ENCODE assay signal across 1 cellular context in the genomic region with DNA sequence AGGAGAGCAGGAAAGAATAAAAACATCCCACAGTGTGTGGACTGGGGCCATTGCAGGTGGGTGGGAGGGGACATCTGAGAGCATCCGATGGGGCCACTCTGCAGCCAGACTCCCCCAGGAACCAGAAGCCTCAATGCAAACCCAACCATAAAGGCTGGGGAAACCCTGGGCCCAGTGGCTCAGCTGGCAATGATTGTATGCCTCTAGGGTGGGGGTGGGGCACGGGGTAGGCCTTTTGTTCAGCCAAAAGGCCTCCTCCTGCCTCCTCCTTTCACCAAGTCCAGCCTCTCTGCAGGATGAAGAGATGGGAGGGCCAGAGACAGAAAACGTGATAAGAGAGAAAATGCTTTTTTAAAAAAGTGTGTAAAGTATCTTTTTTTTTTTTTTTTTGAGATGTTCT.
TF ChIP-seq lines count a peak whose summit lies in the region.

No MANE protein-coding gene starts in this region.

TF ChIP-seq in HepG2, 621 proteins besides CTCF, POLR2A, EP300 and RAD21:
- TF ChIP-seq, protein P1, sequence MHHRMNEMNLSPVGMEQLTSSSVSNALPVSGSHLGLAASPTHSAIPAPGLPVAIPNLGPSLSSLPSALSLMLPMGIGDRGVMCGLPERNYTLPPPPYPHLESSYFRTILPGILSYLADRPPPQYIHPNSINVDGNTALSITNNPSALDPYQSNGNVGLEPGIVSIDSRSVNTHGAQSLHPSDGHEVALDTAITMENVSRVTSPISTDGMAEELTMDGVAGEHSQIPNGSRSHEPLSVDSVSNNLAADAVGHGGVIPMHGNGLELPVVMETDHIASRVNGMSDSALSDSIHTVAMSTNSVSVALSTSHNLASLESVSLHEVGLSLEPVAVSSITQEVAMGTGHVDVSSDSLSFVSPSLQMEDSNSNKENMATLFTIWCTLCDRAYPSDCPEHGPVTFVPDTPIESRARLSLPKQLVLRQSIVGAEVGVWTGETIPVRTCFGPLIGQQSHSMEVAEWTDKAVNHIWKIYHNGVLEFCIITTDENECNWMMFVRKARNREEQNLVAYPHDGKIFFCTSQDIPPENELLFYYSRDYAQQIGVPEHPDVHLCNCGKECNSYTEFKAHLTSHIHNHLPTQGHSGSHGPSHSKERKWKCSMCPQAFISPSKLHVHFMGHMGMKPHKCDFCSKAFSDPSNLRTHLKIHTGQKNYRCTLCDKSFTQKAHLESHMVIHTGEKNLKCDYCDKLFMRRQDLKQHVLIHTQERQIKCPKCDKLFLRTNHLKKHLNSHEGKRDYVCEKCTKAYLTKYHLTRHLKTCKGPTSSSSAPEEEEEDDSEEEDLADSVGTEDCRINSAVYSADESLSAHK (CRISPR knock-in tag; IDR thresholded peaks at IDR 0.05; ENCODE audit: borderline replicate concordance): no peak
- TF ChIP-seq CCDC6 (CRISPR knock-in tag; IDR thresholded peaks at IDR 0.05): no peak
